In genomic region chr6:5061152-5061551, GRCh38 we compare ENCODE assay signal across 1 cellular context.
TF ChIP-seq lines count a peak whose summit lies in the region.

No MANE protein-coding gene starts in this region.

TF ChIP-seq in GM12891, 5 proteins besides CTCF, POLR2A, EP300 and RAD21:
- TF ChIP-seq POU2F2 (IDR thresholded peaks at IDR 0.05; ENCODE audit: low read depth, low read length) (no peak), PAX5 (IDR thresholded peaks at IDR 0.05; ENCODE audit: insufficient read depth, low read length, severe bottlenecking) (no peak), POLR2AphosphoS5 (IDR thresholded peaks at IDR 0.05; ENCODE audit: low read depth, low read length) (no peak), TAF1 (IDR thresholded peaks at IDR 0.05; ENCODE audit: low read depth, low read length) (no peak), SPI1 (IDR thresholded peaks at IDR 0.05; ENCODE audit: low read depth, low read length) (no peak)
TF ChIP-seq in GM12891: peak in this region for 0.
